Comparison of ENCODE assay signal across 1 cellular context in genomic region chr17:59521465-59522126, GRCh38.
A peak's percentile ranks its signal among the peaks of the same experiment; 100 is the strongest.
TF ChIP-seq lines count a peak whose summit lies in the region.

No MANE protein-coding gene starts in this region.

TF ChIP-seq in HepG2, 621 proteins besides CTCF, POLR2A, EP300 and RAD21 (continued from another document and continues in another):
- peak; percentile 49 for TF ChIP-seq HNF4G (IDR thresholded peaks at IDR 0.05; ENCODE audit: borderline replicate concordance, low read depth, low read length)
- no peak for TF ChIP-seq HNF4G (CRISPR knock-in tag; IDR thresholded peaks at IDR 0.05; ENCODE audit: borderline replicate concordance, low read depth)
- TF ChIP-seq RXRB (CRISPR knock-in tag; IDR thresholded peaks at IDR 0.05; ENCODE audit: borderline replicate concordance) = peak; percentile 91
- TF ChIP-seq MBD4 (IDR thresholded peaks at IDR 0.05; ENCODE audit: borderline replicate concordance, low read length) = no peak
- no peak for TF ChIP-seq ZNF260 (CRISPR knock-in tag; IDR thresholded peaks at IDR 0.05; ENCODE audit: borderline replicate concordance, low read depth)
- peak; percentile 41 for TF ChIP-seq YY1 (IDR thresholded peaks at IDR 0.05; ENCODE audit: insufficient read depth, insufficient replicate concordance, low read depth, low read length)
- TF ChIP-seq SNAI1 (CRISPR knock-in tag; IDR thresholded peaks at IDR 0.05; ENCODE audit: borderline replicate concordance) = 0 out of 2 replicates have a peak, but pooled peaks have one; percentile 46
- peak; percentile 31; the same call in 1 of the 2 replicates for TF ChIP-seq MTF2 (CRISPR knock-in tag; IDR thresholded peaks at IDR 0.05; ENCODE audit: borderline replicate concordance)
- 0 out of 2 replicates have a peak, but pooled peaks have one; percentile 26 for TF ChIP-seq DRAP1 (CRISPR knock-in tag; IDR thresholded peaks at IDR 0.05)
- 0 out of 2 replicates have a peak, but pooled peaks have one; percentile 26 for TF ChIP-seq KDM1A (CRISPR knock-in tag; IDR thresholded peaks at IDR 0.05)
- TF ChIP-seq KMT2B (CRISPR knock-in tag; IDR thresholded peaks at IDR 0.05) = 0 out of 2 replicates have a peak, but pooled peaks have one; percentile 21
- peak; percentile 44; the same call in 1 of the 2 replicates for TF ChIP-seq FOXP4 (CRISPR knock-in tag; IDR thresholded peaks at IDR 0.05)
- TF ChIP-seq ZSCAN25 (CRISPR knock-in tag; IDR thresholded peaks at IDR 0.05) = no peak
- TF ChIP-seq ZSCAN20 (CRISPR knock-in tag; IDR thresholded peaks at IDR 0.05; ENCODE audit: borderline replicate concordance) = no peak
- TF ChIP-seq YEATS4 (CRISPR knock-in tag; IDR thresholded peaks at IDR 0.05; ENCODE audit: borderline replicate concordance) = peak; percentile 60; the same call in 1 of the 2 replicates
- TF ChIP-seq ZNF142 (CRISPR knock-in tag; IDR thresholded peaks at IDR 0.05) = 0 out of 2 replicates have a peak, but pooled peaks have one; percentile 25
- peak; percentile 52 for TF ChIP-seq XRCC5 (optimal IDR thresholded peaks at IDR 0.05; ENCODE audit: low read length)
- TF ChIP-seq SAP130 (CRISPR knock-in tag; IDR thresholded peaks at IDR 0.05; ENCODE audit: low read depth) = peak; percentile 50; the same call in 1 of the 2 replicates
- TF ChIP-seq EED (CRISPR knock-in tag; IDR thresholded peaks at IDR 0.05) = no peak
- TF ChIP-seq LCORL (IDR thresholded peaks at IDR 0.05) = no peak
- peak; percentile 91 for TF ChIP-seq LCORL (CRISPR knock-in tag; IDR thresholded peaks at IDR 0.05)
- TF ChIP-seq NCOA1 (CRISPR knock-in tag; IDR thresholded peaks at IDR 0.05) = no peak; the same call in 1 of the 2 replicates
- TF ChIP-seq FOXK1 (CRISPR knock-in tag; IDR thresholded peaks at IDR 0.05; ENCODE audit: borderline replicate concordance, low read depth) = peak; percentile 13; the same call in 1 of the 2 replicates
- peak; percentile 90; the same call in 1 of the 2 replicates for TF ChIP-seq TARDBP (CRISPR knock-in tag; IDR thresholded peaks at IDR 0.05)
- peak; percentile 73; the same call in 1 of the 2 replicates for TF ChIP-seq CBX5 (CRISPR knock-in tag; IDR thresholded peaks at IDR 0.05; ENCODE audit: borderline replicate concordance)
- no peak for TF ChIP-seq FUBP1 (CRISPR knock-in tag; IDR thresholded peaks at IDR 0.05; ENCODE audit: borderline replicate concordance)
- peak; percentile 62; the same call in 1 of the 2 replicates for TF ChIP-seq THAP9 (CRISPR knock-in tag; IDR thresholded peaks at IDR 0.05; ENCODE audit: borderline replicate concordance)
- TF ChIP-seq MIXL1 (CRISPR knock-in tag; IDR thresholded peaks at IDR 0.05) = peak; percentile 57
- 0 out of 2 replicates have a peak, but pooled peaks have one; percentile 12 for TF ChIP-seq ZNF160 (CRISPR knock-in tag; IDR thresholded peaks at IDR 0.05)
- TF ChIP-seq ZNF280D (CRISPR knock-in tag; IDR thresholded peaks at IDR 0.05) = peak; percentile 83
- TF ChIP-seq TFE3 (CRISPR knock-in tag; IDR thresholded peaks at IDR 0.05) = peak; percentile 62; the same call in 1 of the 2 replicates
- peak; percentile 75; the same call in 1 of the 2 replicates for TF ChIP-seq TFAP4 (IDR thresholded peaks at IDR 0.05; ENCODE audit: borderline replicate concordance, low read depth)
- peak; percentile 74 for TF ChIP-seq ZNF331 (CRISPR knock-in tag; IDR thresholded peaks at IDR 0.05)
- no peak for TF ChIP-seq ZNF770 (CRISPR knock-in tag; IDR thresholded peaks at IDR 0.05)
- peak; percentile 71; the same call in 1 of the 2 replicates for TF ChIP-seq MEIS2 (CRISPR knock-in tag; IDR thresholded peaks at IDR 0.05)
- TF ChIP-seq ZMYM4 (CRISPR knock-in tag; IDR thresholded peaks at IDR 0.05) = peak; percentile 77
- TF ChIP-seq ZKSCAN5 (CRISPR knock-in tag; IDR thresholded peaks at IDR 0.05) = 0 out of 2 replicates have a peak, but pooled peaks have one; percentile 28
